In the genomic region with DNA sequence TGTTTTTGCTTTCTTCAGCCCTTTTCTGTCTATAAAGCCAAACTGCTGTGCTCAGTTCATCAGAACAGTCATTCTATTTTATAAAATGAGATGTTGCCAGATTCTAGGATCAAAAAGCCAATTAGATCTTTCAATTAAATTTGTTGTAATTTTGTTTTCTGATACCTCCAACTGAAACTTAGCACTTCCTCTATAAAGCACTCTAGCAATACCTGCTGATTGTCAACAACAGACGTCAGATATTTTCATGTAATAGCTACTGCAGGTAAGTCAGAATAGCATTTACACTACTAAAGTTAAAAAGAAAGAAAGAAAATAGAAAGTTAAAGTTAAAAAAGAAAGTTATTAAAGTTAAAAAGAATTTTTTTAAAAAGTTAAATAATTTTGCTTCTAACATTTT, we compare ENCODE assay signal across 16 cellular contexts.
"Had no signal": no experiment of that assay in that cellular context is flagged by ENCODE, and none has a peak within 500 bp of the region (broad histone marks: within the 10 kb centered on the region; RNA-seq: fewer than 3 reads in every experiment).

No MANE protein-coding gene starts in this region.

- H3K27ac Mint-ChIP-seq: activated CD4-positive, alpha-beta memory T cell treated with anti-CD3 and anti-CD28 coated beads, Interleukin-2, amount 10 ng/mL, durations not matched to agents 7 days and 5 days; activated CD4-positive, alpha-beta T cell treated with anti-CD3 and anti-CD28 coated beads for 36 hours; activated T-helper 1 cell treated with anti-CD3 and anti-CD28 coated beads, Interleukin-12 subunit alpha, Interleukin-12 subunit beta, Interleukin-2, Interleukin-4 antibody, amounts not matched to agents 30 ng/mL and 10 ng/mL and 1 ng/mL, durations not matched to agents 14 hours and 24 hours and 36 hours; progenitor cell of endocrine pancreas had no signal

- H3K4me3 Mint-ChIP-seq: activated CD4-positive, alpha-beta memory T cell treated with anti-CD3 and anti-CD28 coated beads, Interleukin-2, amount 10 ng/mL, durations not matched to agents 7 days and 5 days; activated CD4-positive, alpha-beta T cell treated with anti-CD3 and anti-CD28 coated beads for 36 hours; activated T-helper 1 cell treated with anti-CD3 and anti-CD28 coated beads, Interleukin-12 subunit alpha, Interleukin-12 subunit beta, Interleukin-2, Interleukin-4 antibody, amounts not matched to agents 30 ng/mL and 10 ng/mL and 1 ng/mL, durations not matched to agents 14 hours and 24 hours and 36 hours; natural killer cell treated with Interleukin-12 subunit alpha and Interleukin-12 subunit beta and Interleukin-15 and Interleukin-18, amount 100 ng/mL, for 72 hours had no signal

- FAIRE-seq: urothelium cell line had no signal

- H3K27me3 ChIP-seq: testis had no signal

- H3K4me1 ChIP-seq: testis had no signal

- H3K4me3 ChIP-seq: coronary artery, testis had no signal

- H3K27me3 Mint-ChIP-seq: activated CD4-positive, alpha-beta memory T cell treated with anti-CD3 and anti-CD28 coated beads, Interleukin-2, amount 10 ng/mL, durations not matched to agents 7 days and 5 days; activated CD4-positive, alpha-beta T cell treated with anti-CD3 and anti-CD28 coated beads for 36 hours; natural killer cell treated with Interleukin-12 subunit alpha and Interleukin-12 subunit beta and Interleukin-15 and Interleukin-18, amount 100 ng/mL, for 72 hours; progenitor cell of endocrine pancreas had no signal

- ATAC-seq: activated CD4-positive, alpha-beta T cell treated with anti-CD3 and anti-CD28 coated beads for 36 hours; natural killer cell treated with Interleukin-12 subunit alpha and Interleukin-12 subunit beta and Interleukin-15 and Interleukin-18, amount 100 ng/mL, for 72 hours; right cardiac atrium; stimulated activated naive CD8-positive, alpha-beta T cell treated with anti-CD3 and anti-CD28 coated beads, Interleukin-15, Interleukin-2, amounts not matched to agents 100 U/mL and 50 U/mL, for 24 hours had no signal

- H3K9me3 ChIP-seq: testis had no signal

- H3K27ac ChIP-seq: coronary artery, testis had no signal

- DNase-seq: activated CD4-positive, alpha-beta memory T cell treated with anti-CD3 and anti-CD28 coated beads, Interleukin-2, amount 10 ng/mL, durations not matched to agents 7 days and 5 days; activated CD4-positive, alpha-beta T cell treated with anti-CD3 and anti-CD28 coated beads for 36 hours; activated naive CD4-positive, alpha-beta T cell; effector CD8-positive, alpha-beta T cell; hypothalamus; nucleus accumbens; right cardiac atrium; stimulated activated CD4-positive, alpha-beta T cell treated with anti-CD3 and anti-CD28 coated beads, Interleukin-2, amount 100 ng/mL, for 24 hours; stimulated activated naive CD8-positive, alpha-beta T cell treated with anti-CD3 and anti-CD28 coated beads, Interleukin-15, Interleukin-2, amounts not matched to agents 100 U/mL and 50 U/mL, for 24 hours; T1000; testis had no signal
